ENCODE assay signal across 1 cellular context in genomic region chr12:103745962-103746361, GRCh38.
TF ChIP-seq lines count a peak whose summit lies in the region.

No MANE protein-coding gene starts in this region.

TF ChIP-seq in HCT116, 20 proteins besides CTCF, POLR2A, EP300 and RAD21 (continued from another document):
- no peak for TF ChIP-seq ZBTB33 (IDR thresholded peaks at IDR 0.05; ENCODE audit: extremely low read depth, insufficient replicate concordance, low read length)
- TF ChIP-seq YY1 (IDR thresholded peaks at IDR 0.05; ENCODE audit: extremely low read depth, insufficient replicate concordance, low read depth, low read length) = no peak
- TF ChIP-seq EGR1 (IDR thresholded peaks at IDR 0.05; ENCODE audit: low read depth) = no peak
- no peak for TF ChIP-seq SP1 (IDR thresholded peaks at IDR 0.05; ENCODE audit: low read depth)
- no peak for TF ChIP-seq TCF7L2 (IDR thresholded peaks at IDR 0.05; ENCODE audit: borderline replicate concordance, extremely low read depth, insufficient read depth, insufficient read length)
- no peak for TF ChIP-seq ELF1 (IDR thresholded peaks at IDR 0.05; ENCODE audit: borderline replicate concordance, low read depth)
- TF ChIP-seq JUND (IDR thresholded peaks at IDR 0.05) = no peak
- TF ChIP-seq, protein P1, sequence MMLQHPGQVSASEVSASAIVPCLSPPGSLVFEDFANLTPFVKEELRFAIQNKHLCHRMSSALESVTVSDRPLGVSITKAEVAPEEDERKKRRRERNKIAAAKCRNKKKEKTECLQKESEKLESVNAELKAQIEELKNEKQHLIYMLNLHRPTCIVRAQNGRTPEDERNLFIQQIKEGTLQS (IDR thresholded peaks at IDR 0.05) = no peak
TF ChIP-seq in HCT116: peak in this region for 0.
